In genomic region chr7:73824986-73825385, GRCh38 we compare ENCODE assay signal across 30 cellular contexts. TPM values are rescaled to one million over a fixed set of nuclear protein-coding genes. Genes with fewer than 3 reads are reported as not detected.
A peak's percentile ranks its signal among the peaks of the same experiment; 100 is the strongest.
DNase-seq lines count a peak whose midpoint lies in the region; ATAC-seq and TF ChIP-seq lines count a peak whose summit lies in the region.
"Had no signal": no experiment of that assay in that cellular context is flagged by ENCODE, and none has a peak within 500 bp of the region (broad histone marks: within the 10 kb centered on the region; RNA-seq: fewer than 3 reads in every experiment).

No MANE protein-coding gene starts in this region.

- peaks cover 25% of the 10 kb centered on the region for H3K4me1 Mint-ChIP-seq in endodermal cell
- H3K4me1 Mint-ChIP-seq in CD4-positive, alpha-beta memory T cell: peaks cover 24 to 57% (median 29%) of the 10 kb centered on the region in 4 donors

- TF ChIP-seq CTCF in GM13976 (IDR thresholded peaks at IDR 0.05; ENCODE audit: borderline replicate concordance, control extremely low read depth, extremely low read depth, insufficient read depth, missing control alignments): no peak
- no peak for TF ChIP-seq CTCF in endodermal cell (conservative IDR thresholded peaks at IDR 0.05)
- TF ChIP-seq CTCF in spleen (IDR thresholded peaks at IDR 0.05 in 8 of 11, conservative IDR thresholded peaks at IDR 0.05 in 3 of 11): no peak

- H3K9me3 Mint-ChIP-seq in endodermal cell: no peaks in the 10 kb centered on the region
- no peaks in the 10 kb centered on the region for H3K9me3 Mint-ChIP-seq in CD4-positive, alpha-beta memory T cell
- H3K9me3 Mint-ChIP-seq: activated naive CD4-positive, alpha-beta T cell treated with anti-CD3 and anti-CD28 coated beads, Interleukin-2, amount 50 U/mL, for 72 hours; CD8-positive, alpha-beta T cell; neural progenitor cell; stimulated activated naive B cell treated with anti-CD40 and anti-IgM and Interleukin-4, amounts not matched to agents 10 μg/mL and 1 μg/mL and 100 μg/mL, for 72 hours had no signal

- in situ Hi-C loops in GM13976 (cut with MboI; ENCODE audit: low sequenced_read_pairs, unreplicated experiment): no loop called here

- POLR2A ChIA-PET in CD4-positive, alpha-beta memory T cell (lab: Charles Lee; ENCODE audit: partially characterized antibody): no interaction called here

- H3K27me3 ChIP-seq in MG63 (no peaks in the 10 kb centered on the region), endodermal cell (ENCODE audit: control insufficient read depth, insufficient read depth, low read length, poor library complexity, severe bottlenecking) (no peaks in the 10 kb centered on the region), spleen (replicated peaks in 1 of 7) (no peaks in the 10 kb centered on the region)
- H3K27me3 ChIP-seq in CD4-positive, alpha-beta memory T cell (ENCODE audit: insufficient read depth, low read length): no peaks in the 10 kb centered on the region
- H3K27me3 ChIP-seq: foreskin keratinocyte, neural progenitor cell, sigmoid colon, SJCRH30, uterus had no signal

- DNase-seq in GM13976 (ENCODE audit: low spot score) (peak; percentile 15), MG63 (peak; percentile 61), endodermal cell (peak; percentile 31), spleen (peak; percentile 67), NCI-H1694 (lab: John Stamatoyannopoulos, UW) (no peak)
- DNase-seq in CD4-positive, alpha-beta memory T cell: no peak
- DNase-seq: activated CD4-positive, alpha-beta T cell treated with anti-CD3 and anti-CD28 coated beads, Interleukin-2, amount 50 U/mL, for 48 hours; CD8-positive, alpha-beta T cell; DMS 273 treated with DMSO at 0.1 percent for 48 hours; foreskin keratinocyte; mammary epithelial cell; NCI-H146; NCI-H524 treated with DMSO at 0.1 percent for 48 hours; sigmoid colon; SJCRH30; stimulated activated CD4-positive, alpha-beta T cell treated with anti-CD3 and anti-CD28 coated beads, Interleukin-4, amount 100 ng/mL, for 4 hours; stimulated activated naive B cell treated with anti-CD40 and anti-IgM and Interleukin-4, amounts not matched to agents 10 μg/mL and 1 μg/mL and 100 μg/mL, for 72 hours; uterus had no signal

- 91 to 100% methylated on average over 3 to 9 of the region's 9 CpGs for WGBS in endodermal cell (ENCODE audit: insufficient coverage in 1 of 2, insufficient read length in 1 of 2), 2 experiments
- 78 to 92% (median 84%) methylated on average over 9 of the region's 9 CpGs for WGBS in spleen, 5 donors

- no peak overlapping the region for H3K9ac ChIP-seq in endodermal cell (ENCODE audit: extremely low read depth, low read length, poor library complexity, severe bottlenecking)
- H3K9ac ChIP-seq: neural progenitor cell had no signal

- H3K4me3 Mint-ChIP-seq in endodermal cell: no peak overlapping the region
- no peak overlapping the region for H3K4me3 Mint-ChIP-seq in CD4-positive, alpha-beta memory T cell
- H3K4me3 Mint-ChIP-seq: CD8-positive, alpha-beta T cell; neural progenitor cell; stimulated activated naive B cell treated with anti-CD40 and anti-IgM and Interleukin-4, amounts not matched to agents 10 μg/mL and 1 μg/mL and 100 μg/mL, for 72 hours had no signal

- H3K36me3 ChIP-seq in MG63 (no peaks in the 10 kb centered on the region), endodermal cell (ENCODE audit: control insufficient read depth, insufficient read depth, low read length) (no peaks in the 10 kb centered on the region), spleen (no peaks in the 10 kb centered on the region)
- no peaks in the 10 kb centered on the region for H3K36me3 ChIP-seq in CD4-positive, alpha-beta memory T cell (ENCODE audit: insufficient read depth, low read length)
- H3K36me3 ChIP-seq: esophagus muscularis mucosa, heart left ventricle, neural progenitor cell, sigmoid colon, SJCRH30, uterus had no signal

- H3K9me3 ChIP-seq in MG63 (no peaks in the 10 kb centered on the region), endodermal cell (ENCODE audit: control insufficient read depth, low read length) (no peaks in the 10 kb centered on the region), spleen (no peaks in the 10 kb centered on the region)
- H3K9me3 ChIP-seq in CD4-positive, alpha-beta memory T cell (ENCODE audit: control insufficient read depth in 1 of 2, low read length in 2 of 2): no peaks in the 10 kb centered on the region
- H3K9me3 ChIP-seq: esophagus muscularis mucosa, heart left ventricle, sigmoid colon, SJCRH30, uterus had no signal

- CTCF ChIA-PET in CD4-positive, alpha-beta memory T cell (lab: Charles Lee; ENCODE audit: partially characterized antibody): interaction anchor here (3.9 kb wide), 1 partner anchor 31 kb away, joined by 51 read pairs; no protein-coding TSS in a partner anchor

- peaks cover 14% of the 10 kb centered on the region for H3K27me3 Mint-ChIP-seq in endodermal cell (ENCODE audit: insufficient read depth)
- peaks cover 2 to 8% of the 10 kb centered on the region in 2 donors for H3K27me3 Mint-ChIP-seq in CD4-positive, alpha-beta memory T cell

- H3K27ac ChIP-seq in endodermal cell (ENCODE audit: low read depth, low read length) (no peak overlapping the region), spleen (no peak overlapping the region)
- no peak overlapping the region for H3K27ac ChIP-seq in CD4-positive, alpha-beta memory T cell (ENCODE audit: low read depth, low read length)
- H3K27ac ChIP-seq: coronary artery, esophagus muscularis mucosa, foreskin keratinocyte, neural progenitor cell, sigmoid colon, SJCRH30, uterus had no signal

- TF ChIP-seq POLR2A in spleen (IDR thresholded peaks at IDR 0.05): no peak

- H3K4me3 ChIP-seq in MG63 (no peak overlapping the region), endodermal cell (ENCODE audit: low read length) (no peak overlapping the region), spleen (no peak overlapping the region)
- no peak overlapping the region for H3K4me3 ChIP-seq in CD4-positive, alpha-beta memory T cell (ENCODE audit: low read length in 2 of 2)
- H3K4me3 ChIP-seq: coronary artery, esophagus muscularis mucosa, heart left ventricle, neural progenitor cell, sigmoid colon, SJCRH30, uterus had no signal

- H3K36me3 Mint-ChIP-seq in endodermal cell (ENCODE audit: low read depth): no peaks in the 10 kb centered on the region
- no peaks in the 10 kb centered on the region for H3K36me3 Mint-ChIP-seq in CD4-positive, alpha-beta memory T cell
- H3K36me3 Mint-ChIP-seq: activated naive CD4-positive, alpha-beta T cell treated with anti-CD3 and anti-CD28 coated beads, Interleukin-2, amount 50 U/mL, for 72 hours; CD8-positive, alpha-beta T cell; neural progenitor cell; stimulated activated naive B cell treated with anti-CD40 and anti-IgM and Interleukin-4, amounts not matched to agents 10 μg/mL and 1 μg/mL and 100 μg/mL, for 72 hours had no signal

- no peak overlapping the region for H3K27ac Mint-ChIP-seq in endodermal cell
- peak overlapping the region in 3 of 7 donors; percentile 45 to 69 (median 64) for H3K27ac Mint-ChIP-seq in CD4-positive, alpha-beta memory T cell
- H3K27ac Mint-ChIP-seq: activated naive CD4-positive, alpha-beta T cell treated with anti-CD3 and anti-CD28 coated beads, Interleukin-2, amount 50 U/mL, for 72 hours; CD8-positive, alpha-beta T cell; neural progenitor cell; stimulated activated naive B cell treated with anti-CD40 and anti-IgM and Interleukin-4, amounts not matched to agents 10 μg/mL and 1 μg/mL and 100 μg/mL, for 72 hours had no signal

- no peak for ATAC-seq in GM21737 (IDR thresholded peaks at IDR 0.05; ENCODE audit: unreplicated experiment)
- ATAC-seq: activated CD4-positive, CD25-positive, alpha-beta regulatory T cell treated with anti-CD3 and anti-CD28 coated beads, Interleukin-2, amount 50 U/mL, for 24 hours; activated naive CD4-positive, alpha-beta T cell treated with anti-CD3 and anti-CD28 coated beads, Interleukin-2, amount 50 U/mL, for 72 hours; CD8-positive, alpha-beta T cell; foreskin keratinocyte; heart left ventricle; stimulated activated naive B cell treated with anti-CD40 and anti-IgM and Interleukin-4, amounts not matched to agents 10 μg/mL and 1 μg/mL and 100 μg/mL, for 72 hours had no signal

- intact Hi-C loops in spleen (cut with DNase I; ENCODE audit: low total_unique reads): no loop called here
- intact Hi-C loops in CD4-positive, alpha-beta memory T cell (cut with micrococcal nuclease): no loop called here

- H3K4me1 ChIP-seq in endodermal cell (ENCODE audit: control insufficient read depth, insufficient read depth, low read length): peaks cover 3% of the 10 kb centered on the region
- H3K4me1 ChIP-seq in spleen: peaks cover 13 to 46% (median 30%) of the 10 kb centered on the region in 6 donors
- H3K4me1 ChIP-seq in CD4-positive, alpha-beta memory T cell (ENCODE audit: insufficient read depth, low read length): peaks cover 30% of the 10 kb centered on the region

RNA-seq across cellular contexts. Expression of gene CLDN4, which starts 5.8 kb away (rescaled TPM):
- not detected in 2 replicates for total RNA-seq in MG63 (2014; rRNA removed; shearing (Covaris generic); ENCODE audit: low replicate concordance)
- total RNA-seq in endodermal cell (1 to 10 TPM; 5.6 to 9.7 TPM), spleen (1 to 10 TPM in 1 of 7 donors, under 1 TPM in 5, not detected in 1; 0.13 to 1.0 (median 0.24) TPM)
- 2.2 TPM for polyA plus RNA-seq in endodermal cell (2013, experiment 1 of 2)
- polyA plus RNA-seq in endodermal cell (2013, experiment 2 of 2): 1.8 TPM
- under 1 TPM; 0.33 to 0.77 (median 0.39) TPM for polyA plus RNA-seq in spleen
- not detected for total RNA-seq in CD4-positive, alpha-beta memory T cell
- under 1 TPM in 1 of 2 donors, not detected in 1; 0.05 TPM for polyA plus RNA-seq in CD4-positive, alpha-beta memory T cell
- total RNA-seq: cardiac septum; CD8-positive, alpha-beta T cell had no signal

RNA-seq across cellular contexts. Expression of gene METTL27, which starts 17.3 kb away (rescaled TPM):
- total RNA-seq in MG63 (2014; rRNA removed; shearing (Covaris generic); ENCODE audit: low replicate concordance): not detected in 2 replicates
- total RNA-seq in endodermal cell (10 to 100 TPM; 20.9 to 22.2 TPM), spleen (1 to 10 TPM; 1.4 to 8.5 (median 4.4) TPM)
- polyA plus RNA-seq in endodermal cell (2013, experiment 1 of 2): 4.3 TPM
- 4.2 TPM for polyA plus RNA-seq in endodermal cell (2013, experiment 2 of 2)
- 1 to 10 TPM in 1 of 3 donors, under 1 TPM in 2; 0.59 to 2.6 (median 0.67) TPM for polyA plus RNA-seq in spleen
- 1 to 10 TPM; 6.1 to 7.6 TPM for total RNA-seq in CD4-positive, alpha-beta memory T cell
- polyA plus RNA-seq in CD4-positive, alpha-beta memory T cell: under 1 TPM in 1 of 2 donors, not detected in 1; 0.49 TPM
- total RNA-seq: CD8-positive, alpha-beta T cell had no signal

RNA-seq across cellular contexts. Expression of gene TMEM270, which starts 36.0 kb away (rescaled TPM):
- not detected in 2 replicates for total RNA-seq in MG63 (2014; rRNA removed; shearing (Covaris generic); ENCODE audit: low replicate concordance)
- total RNA-seq in endodermal cell: not detected
- polyA plus RNA-seq in endodermal cell (2013, experiment 1 of 2): not detected
- polyA plus RNA-seq in endodermal cell (2013, experiment 2 of 2): not detected
- total RNA-seq in spleen: not detected
- not detected for polyA plus RNA-seq in spleen
- total RNA-seq in CD4-positive, alpha-beta memory T cell: not detected
- polyA plus RNA-seq in CD4-positive, alpha-beta memory T cell: not detected
- total RNA-seq: activated naive CD4-positive, alpha-beta T cell treated with anti-CD3 and anti-CD28 coated beads, Interleukin-2, amount 50 U/mL, for 72 hours; cardiac septum; CD8-positive, alpha-beta T cell; esophagus muscularis mucosa; foreskin keratinocyte; H1; heart left ventricle; kidney epithelial cell; mammary epithelial cell; posterior vena cava; sigmoid colon; SJCRH30 had no signal
- polyA plus RNA-seq: foreskin keratinocyte, heart left ventricle, mammary epithelial cell had no signal

RNA-seq across cellular contexts. Expression of gene CLDN3, which starts 54.9 kb away (rescaled TPM):
- not detected in 2 replicates for total RNA-seq in MG63 (2014; rRNA removed; shearing (Covaris generic); ENCODE audit: low replicate concordance)
- total RNA-seq in endodermal cell (10 to 100 TPM; 20.7 to 47.0 TPM), spleen (not detected)
- 4.2 TPM for polyA plus RNA-seq in endodermal cell (2013, experiment 1 of 2)
- 3.6 TPM for polyA plus RNA-seq in endodermal cell (2013, experiment 2 of 2)
- under 1 TPM; 0.13 to 0.26 (median 0.26) TPM for polyA plus RNA-seq in spleen
- total RNA-seq in CD4-positive, alpha-beta memory T cell: not detected
- not detected for polyA plus RNA-seq in CD4-positive, alpha-beta memory T cell
- total RNA-seq: activated naive CD4-positive, alpha-beta T cell treated with anti-CD3 and anti-CD28 coated beads, Interleukin-2, amount 50 U/mL, for 72 hours; cardiac septum; CD8-positive, alpha-beta T cell; foreskin keratinocyte; heart left ventricle; HT1080; posterior vena cava; SJCRH30 had no signal
- polyA plus RNA-seq: foreskin keratinocyte, mammary epithelial cell had no signal

Comparison
In these comparisons a context has a peak if more than half of its experiments do, and no peak if none do; other contexts are left out.
1. DNase-seq: peak in GM13976 (single experiment), MG63 (single experiment), endodermal cell (single experiment) and spleen (single experiment); none in CD4-positive, alpha-beta memory T cell (0 of 5) and NCI-H1694 (single experiment).